ENCODE assay signal across 24 cellular contexts in genomic region chr14:49206832-49207231, GRCh38.
"Had no signal": no experiment of that assay in that cellular context is flagged by ENCODE, and none has a peak within 500 bp of the region (broad histone marks: within the 10 kb centered on the region; RNA-seq: fewer than 3 reads in every experiment).

No MANE protein-coding gene starts in this region.

- DNase-seq: activated CD4-positive, alpha-beta memory T cell treated with anti-CD3 and anti-CD28 coated beads, Interleukin-2, amount 10 ng/mL, durations not matched to agents 7 days and 5 days; activated CD4-positive, alpha-beta T cell treated with anti-CD3 and anti-CD28 coated beads for 48 hours; activated CD4-positive, CD25-positive, alpha-beta regulatory T cell; activated CD8-positive, alpha-beta memory T cell treated with anti-CD3 and anti-CD28 coated beads, Interleukin-2, amount 10 ng/mL, durations not matched to agents 7 days and 5 days; activated naive CD4-positive, alpha-beta T cell; activated naive CD8-positive, alpha-beta T cell treated with anti-CD3 and anti-CD28 coated beads, Interleukin-2, amount 10 ng/mL, durations not matched to agents 7 days and 5 days; amygdala; body of pancreas; dorsolateral prefrontal cortex; endodermal cell; foreskin fibroblast; mammary epithelial cell; midbrain; pancreas; spleen; stimulated activated naive B cell treated with anti-CD40 and anti-IgM and Interleukin-4, amounts not matched to agents 10 μg/mL and 1 μg/mL and 100 μg/mL, for 72 hours; T-helper 1 cell; T-helper 9 cell; thyroid gland had no signal

- H3K27me3 Mint-ChIP-seq: activated CD8-positive, alpha-beta memory T cell treated with anti-CD3 and anti-CD28 coated beads, Interleukin-2, amount 10 ng/mL, durations not matched to agents 7 days and 5 days had no signal

- H3K27ac ChIP-seq: body of pancreas, dorsolateral prefrontal cortex, epithelial cell of prostate, hepatocyte, pancreas, spleen, thyroid gland had no signal

- H3K9me3 Mint-ChIP-seq: activated CD4-positive, alpha-beta memory T cell treated with anti-CD3 and anti-CD28 coated beads, Interleukin-2, amount 10 ng/mL, durations not matched to agents 7 days and 5 days; activated naive CD8-positive, alpha-beta T cell treated with anti-CD3 and anti-CD28 coated beads, Interleukin-2, amount 10 ng/mL, durations not matched to agents 7 days and 5 days; endodermal cell; stimulated activated naive B cell treated with anti-CD40 and anti-IgM and Interleukin-4, amounts not matched to agents 10 μg/mL and 1 μg/mL and 100 μg/mL, for 72 hours had no signal

- H3K79me2 ChIP-seq: hepatocyte had no signal

- H3K4me3 Mint-ChIP-seq: activated CD4-positive, alpha-beta memory T cell treated with anti-CD3 and anti-CD28 coated beads, Interleukin-2, amount 10 ng/mL, durations not matched to agents 7 days and 5 days; activated CD8-positive, alpha-beta memory T cell treated with anti-CD3 and anti-CD28 coated beads, Interleukin-2, amount 10 ng/mL, durations not matched to agents 7 days and 5 days; activated naive CD8-positive, alpha-beta T cell treated with anti-CD3 and anti-CD28 coated beads, Interleukin-2, amount 10 ng/mL, durations not matched to agents 7 days and 5 days; activated T-helper 17 cell treated with anti-CD3 and anti-CD28 coated beads, Interleukin-2, amount 50 U/mL, for 72 hours; endodermal cell; stimulated activated naive B cell treated with anti-CD40 and anti-IgM and Interleukin-4, amounts not matched to agents 10 μg/mL and 1 μg/mL and 100 μg/mL, for 72 hours had no signal

- H3K27ac Mint-ChIP-seq: activated CD4-positive, alpha-beta memory T cell treated with anti-CD3 and anti-CD28 coated beads, Interleukin-2, amount 10 ng/mL, durations not matched to agents 7 days and 5 days; activated CD8-positive, alpha-beta memory T cell treated with anti-CD3 and anti-CD28 coated beads, Interleukin-2, amount 10 ng/mL, durations not matched to agents 7 days and 5 days; activated naive CD8-positive, alpha-beta T cell treated with anti-CD3 and anti-CD28 coated beads, Interleukin-2, amount 10 ng/mL, durations not matched to agents 7 days and 5 days; activated T-helper 17 cell treated with anti-CD3 and anti-CD28 coated beads, Interleukin-2, amount 50 U/mL, for 72 hours; endodermal cell; stimulated activated naive B cell treated with anti-CD40 and anti-IgM and Interleukin-4, amounts not matched to agents 10 μg/mL and 1 μg/mL and 100 μg/mL, for 72 hours had no signal

- FAIRE-seq: keratinocyte, pancreas had no signal

- H3K4me3 ChIP-seq: body of pancreas, dorsolateral prefrontal cortex, hepatocyte, pancreas, spleen, thyroid gland had no signal

- H3K4me1 Mint-ChIP-seq: activated CD4-positive, alpha-beta memory T cell treated with anti-CD3 and anti-CD28 coated beads, Interleukin-2, amount 10 ng/mL, durations not matched to agents 7 days and 5 days; activated CD8-positive, alpha-beta memory T cell treated with anti-CD3 and anti-CD28 coated beads, Interleukin-2, amount 10 ng/mL, durations not matched to agents 7 days and 5 days; activated naive CD8-positive, alpha-beta T cell treated with anti-CD3 and anti-CD28 coated beads, Interleukin-2, amount 10 ng/mL, durations not matched to agents 7 days and 5 days; activated T-helper 17 cell treated with anti-CD3 and anti-CD28 coated beads, Interleukin-2, amount 50 U/mL, for 72 hours; endodermal cell; stimulated activated naive B cell treated with anti-CD40 and anti-IgM and Interleukin-4, amounts not matched to agents 10 μg/mL and 1 μg/mL and 100 μg/mL, for 72 hours had no signal

- H2AFZ ChIP-seq: hepatocyte had no signal

- H3K27me3 ChIP-seq: body of pancreas, hepatocyte, pancreas, spleen, thyroid gland had no signal

- H3K36me3 Mint-ChIP-seq: activated CD8-positive, alpha-beta memory T cell treated with anti-CD3 and anti-CD28 coated beads, Interleukin-2, amount 10 ng/mL, durations not matched to agents 7 days and 5 days; activated naive CD8-positive, alpha-beta T cell treated with anti-CD3 and anti-CD28 coated beads, Interleukin-2, amount 10 ng/mL, durations not matched to agents 7 days and 5 days; stimulated activated naive B cell treated with anti-CD40 and anti-IgM and Interleukin-4, amounts not matched to agents 10 μg/mL and 1 μg/mL and 100 μg/mL, for 72 hours had no signal

- H3K9me3 ChIP-seq: body of pancreas, pancreas, spleen, thyroid gland had no signal

- H3K36me3 ChIP-seq: pancreas, spleen, thyroid gland had no signal

- ATAC-seq: activated CD8-positive, alpha-beta memory T cell treated with anti-CD3 and anti-CD28 coated beads, Interleukin-2, amount 10 ng/mL, durations not matched to agents 7 days and 5 days; activated T-helper 17 cell treated with anti-CD3 and anti-CD28 coated beads, Interleukin-2, amount 50 U/mL, for 72 hours; body of pancreas; left lobe of liver; pancreas; stimulated activated naive B cell treated with anti-CD40 and anti-IgM and Interleukin-4, amounts not matched to agents 10 μg/mL and 1 μg/mL and 100 μg/mL, for 72 hours had no signal

- H3K4me2 ChIP-seq: hepatocyte had no signal

- H3K4me1 ChIP-seq: body of pancreas, pancreas, spleen, thyroid gland had no signal
